Comparison of ENCODE assay signal across 22 cellular contexts in the genomic region with DNA sequence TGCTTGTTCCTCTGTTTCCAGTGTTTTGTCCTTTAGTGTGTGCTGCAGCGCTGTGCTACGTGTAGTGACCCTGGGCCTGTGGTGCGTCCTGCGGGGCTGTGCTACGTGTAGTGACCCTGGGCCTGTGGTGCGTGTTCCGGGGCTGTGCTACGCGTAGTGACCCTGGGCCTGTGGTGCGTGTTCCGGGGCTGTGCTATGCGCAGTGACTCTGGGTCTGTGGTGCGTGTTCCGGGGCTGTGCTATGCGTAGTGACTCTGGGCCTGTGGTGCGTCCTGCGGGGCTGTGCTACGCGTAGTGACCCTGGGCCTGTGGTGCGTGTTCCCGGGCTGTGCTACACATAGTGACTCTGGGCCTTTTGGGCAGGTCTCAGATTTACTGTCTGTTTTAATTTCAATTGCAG.
DNase-seq lines count a peak whose midpoint lies in the region; ATAC-seq and TF ChIP-seq lines count a peak whose summit lies in the region.
"Had no signal": no experiment of that assay in that cellular context is flagged by ENCODE, and none has a peak within 500 bp of the region (broad histone marks: within the 10 kb centered on the region; RNA-seq: fewer than 3 reads in every experiment).

No MANE protein-coding gene starts in this region.

- no peak overlapping the region for H2AK5ac ChIP-seq in neuronal stem cell (ENCODE audit: low read depth, low read length)

- no peak overlapping the region for H3K4ac ChIP-seq in neuronal stem cell (ENCODE audit: low read length)

- TF ChIP-seq CTCF in esophagus muscularis mucosa (IDR thresholded peaks at IDR 0.05), result no peak

- no peak overlapping the region for H2BK5ac ChIP-seq in neuronal stem cell (ENCODE audit: low read length)

- H3K79me1 ChIP-seq in neuronal stem cell (ENCODE audit: low read depth, low read length), result peaks cover 7% of the 10 kb centered on the region

- no peak for TF ChIP-seq POLR2A in esophagus muscularis mucosa (IDR thresholded peaks at IDR 0.05; ENCODE audit: low read depth)

- H2AFZ ChIP-seq in neuronal stem cell (ENCODE audit: low read length), result no peak overlapping the region
- H2AFZ ChIP-seq: GM23248 had no signal

- no peak for TF ChIP-seq EP300 in esophagus muscularis mucosa (IDR thresholded peaks at IDR 0.05)

- peaks cover 0 to 28% (median 0%) of the 10 kb centered on the region in 11 experiments; a peak in 4 of 22 replicates for H3K27me3 ChIP-seq in BLaER1 treated with 17β-estradiol and CSF1 and Interleukin-3, amounts not matched to agents 10 nM and 100 nM
- H3K27me3 ChIP-seq in esophagus muscularis mucosa, result no peaks in the 10 kb centered on the region
- H3K27me3 ChIP-seq in neuronal stem cell (ENCODE audit: control insufficient read depth in 3 of 3, insufficient read depth in 3 of 3, low read depth in 1 of 3, low read length in 3 of 3), result no peaks in the 10 kb centered on the region
- no peaks in the 10 kb centered on the region for H3K27me3 ChIP-seq in stomach smooth muscle (ENCODE audit: control insufficient read depth in 1 of 2, insufficient read depth in 2 of 2, low read length in 2 of 2)
- H3K27me3 ChIP-seq: BE2C had no signal

- H2BK120ac ChIP-seq in neuronal stem cell (ENCODE audit: low read depth, low read length), result no peak overlapping the region

- no peak overlapping the region for H2BK12ac ChIP-seq in neuronal stem cell (ENCODE audit: low read length)

- ATAC-seq in GM21447 (IDR thresholded peaks at IDR 0.05; ENCODE audit: unreplicated experiment), result no peak
- ATAC-seq: A549 had no signal

- H4K8ac ChIP-seq in neuronal stem cell (ENCODE audit: low read depth, low read length), result no peak overlapping the region

- no peak overlapping the region for H4K91ac ChIP-seq in neuronal stem cell (ENCODE audit: low read depth, low read length, poor library complexity)

- peak overlapping the region in 1 of 11 experiments; percentile 11; a peak in 2 of 22 replicates for H3K27ac ChIP-seq in BLaER1 treated with 17β-estradiol and CSF1 and Interleukin-3, amounts not matched to agents 10 nM and 100 nM
- peak overlapping the region; percentile 32 to 80 (median 67) for H3K27ac ChIP-seq in esophagus muscularis mucosa (replicated peaks in 1 of 4)
- H3K27ac ChIP-seq in neuronal stem cell (replicated peaks; ENCODE audit: low read length), result no peak overlapping the region
- H3K27ac ChIP-seq in stomach smooth muscle (ENCODE audit: low read length), result peak overlapping the region; percentile 31
- H3K27ac ChIP-seq: A549, GM23248 had no signal

- H3K9ac ChIP-seq in BLaER1 treated with 17β-estradiol and CSF1 and Interleukin-3, amounts not matched to agents 10 nM and 100 nM, result no peak overlapping the region
- H3K9ac ChIP-seq in neuronal stem cell (ENCODE audit: low read depth, low read length, poor library complexity) (no peak overlapping the region), stomach smooth muscle (ENCODE audit: low read length in 2 of 2) (no peak overlapping the region)
- H3K9ac ChIP-seq: GM23248 had no signal

- peaks cover 11 to 30% (median 24%) of the 10 kb centered on the region in 11 experiments; a peak in 21 of 22 replicates for H3K36me3 ChIP-seq in BLaER1 treated with 17β-estradiol and CSF1 and Interleukin-3, amounts not matched to agents 10 nM and 100 nM
- no peaks in the 10 kb centered on the region for H3K36me3 ChIP-seq in esophagus muscularis mucosa
- no peaks in the 10 kb centered on the region for H3K36me3 ChIP-seq in neuronal stem cell (replicated peaks in 1 of 2; ENCODE audit: control insufficient read depth in 2 of 2, insufficient read depth in 2 of 2, low read length in 2 of 2)
- no peaks in the 10 kb centered on the region for H3K36me3 ChIP-seq in stomach smooth muscle (ENCODE audit: control insufficient read depth in 2 of 2, insufficient read depth in 2 of 2, low read length in 2 of 2)
- H3K36me3 ChIP-seq: BE2C had no signal

- peaks cover 7 to 48% (median 26%) of the 10 kb centered on the region in 11 experiments; a peak in 13 of 22 replicates for H4K20me1 ChIP-seq in BLaER1 treated with 17β-estradiol and CSF1 and Interleukin-3, amounts not matched to agents 10 nM and 100 nM

- peaks cover 43 to 52% (median 45%) of the 10 kb centered on the region in 11 experiments for H3K9me3 ChIP-seq in BLaER1 treated with 17β-estradiol and CSF1 and Interleukin-3, amounts not matched to agents 10 nM and 100 nM (replicated peaks in 1 of 11)
- peaks cover 0 to 8% (median 4%) of the 10 kb centered on the region in 4 donors for H3K9me3 ChIP-seq in esophagus muscularis mucosa
- peaks cover 9 to 32% of the 10 kb centered on the region in 2 donors for H3K9me3 ChIP-seq in neuronal stem cell (replicated peaks in 1 of 2; ENCODE audit: control insufficient read depth in 2 of 2, insufficient read depth in 1 of 2, low read depth in 1 of 2, low read length in 2 of 2)
- peaks cover 0 to 3% of the 10 kb centered on the region in 2 donors for H3K9me3 ChIP-seq in stomach smooth muscle (ENCODE audit: control insufficient read depth in 2 of 2, low read length in 2 of 2)
- H3K9me3 ChIP-seq: BE2C had no signal

- H3K4me3 ChIP-seq in BLaER1 treated with 17β-estradiol and CSF1 and Interleukin-3, amounts not matched to agents 10 nM and 100 nM, result no peak overlapping the region
- H3K4me3 ChIP-seq in esophagus muscularis mucosa, result no peak overlapping the region
- no peak overlapping the region for H3K4me3 ChIP-seq in neuronal stem cell (ENCODE audit: low read length in 2 of 2)
- peak overlapping the region in 1 of 2 donors; percentile 15 for H3K4me3 ChIP-seq in stomach smooth muscle (ENCODE audit: low read length in 2 of 2)
- H3K4me3 ChIP-seq: A549, GM23248 had no signal

- peak overlapping the region; percentile 65 for H3K23ac ChIP-seq in neuronal stem cell (ENCODE audit: low read depth, low read length, poor library complexity)

- no peak overlapping the region for H2BK15ac ChIP-seq in neuronal stem cell (ENCODE audit: low read length)

- H3K4me2 ChIP-seq in BLaER1 treated with 17β-estradiol and CSF1 and Interleukin-3, amounts not matched to agents 10 nM and 100 nM, result peak overlapping the region in 9 of 11 experiments; percentile 3 to 97 (median 57); a peak in 15 of 22 replicates
- no peak overlapping the region for H3K4me2 ChIP-seq in neuronal stem cell (ENCODE audit: insufficient read depth, low read length, poor library complexity, severe bottlenecking)
- H3K4me2 ChIP-seq: A549 had no signal

- WGBS in esophagus muscularis mucosa, result 84% methylated on average over 16 of the region's 21 CpGs
- no CpG with 5 or more reads among the region's 21 CpGs for WGBS in neuronal stem cell (ENCODE audit: extremely low coverage in 2 of 2, insufficient read length in 2 of 2, insufficient replicate concordance in 1 of 2), 2 donors

- peak overlapping the region; percentile 44 for H3K18ac ChIP-seq in neuronal stem cell (ENCODE audit: low read length)

- H3K4me1 ChIP-seq in BLaER1 treated with 17β-estradiol and CSF1 and Interleukin-3, amounts not matched to agents 10 nM and 100 nM, result peaks cover 38 to 63% (median 61%) of the 10 kb centered on the region in 10 experiments
- peaks cover 41 to 85% (median 84%) of the 10 kb centered on the region in 4 donors for H3K4me1 ChIP-seq in esophagus muscularis mucosa
- H3K4me1 ChIP-seq in neuronal stem cell (ENCODE audit: control insufficient read depth in 2 of 2, insufficient read depth in 1 of 2, low read depth in 1 of 2, low read length in 2 of 2), result peaks cover 2 to 10% of the 10 kb centered on the region in 2 donors
- H3K4me1 ChIP-seq in stomach smooth muscle (ENCODE audit: control insufficient read depth, insufficient read depth, low read length), result peaks cover 57% of the 10 kb centered on the region

- H3K14ac ChIP-seq in neuronal stem cell (ENCODE audit: low read length), result peak overlapping the region; percentile 99

- DNase-seq in esophagus muscularis mucosa (ENCODE audit: extremely low spot score) (no peak), neuronal stem cell (ENCODE audit: low spot score) (no peak), Kasumi-1 (lab: John Stamatoyannopoulos, UW) (no peak)
- no peak for DNase-seq in stimulated activated CD4-positive, alpha-beta T cell treated with anti-CD3 and anti-CD28 coated beads, Interleukin-12 subunit alpha, Interleukin-12 subunit beta, amount 100 ng/mL, for 4 hours
- DNase-seq: 8988T; ACHN; AML-193; BE2C; C1 segment of cervical spinal cord; Calu3; CD4-positive, alpha-beta memory T cell; COR-L47; DMS53; DMS79 treated with DMSO at 0.1 percent for 48 hours; GF-D8; GM23248; H7; HCEC 1CT had no signal

- intact Hi-C loops in esophagus muscularis mucosa (cut with DNase I), result no loop called here
